Comparison of ENCODE assay signal across 8 cellular contexts in the genomic region with DNA sequence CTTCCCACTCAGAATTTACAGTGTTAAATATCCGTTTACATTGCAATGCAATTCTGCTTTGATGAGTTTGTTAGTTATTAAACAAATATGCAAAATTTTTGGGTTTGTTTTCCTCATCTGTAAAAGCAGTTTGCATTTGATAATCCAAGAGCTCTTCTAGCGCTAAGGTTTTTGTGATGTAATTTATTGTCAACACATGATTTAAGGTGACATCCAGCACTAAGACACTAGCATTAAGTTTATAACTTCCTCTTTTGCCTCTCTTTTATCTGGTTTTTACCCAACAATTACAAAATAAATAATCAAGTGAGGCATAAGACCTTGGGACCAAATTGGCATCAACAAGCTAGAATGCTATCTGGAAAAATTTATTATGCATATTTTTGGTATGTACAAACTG. TPM values are rescaled to one million over a fixed set of nuclear protein-coding genes. Genes with fewer than 3 reads are reported as not detected.
A peak's percentile ranks its signal among the peaks of the same experiment; 100 is the strongest.
DNase-seq lines count a peak whose midpoint lies in the region; FAIRE-seq and TF ChIP-seq lines count a peak whose summit lies in the region.

No MANE protein-coding gene starts in this region.

- H3K9ac ChIP-seq in SU-DHL-6 (ENCODE audit: low read length) = peak overlapping the region; percentile 69

- peaks cover 15 to 43% (median 26%) of the 10 kb centered on the region in 4 donors for H3K4me1 ChIP-seq in stomach

- H3K9me3 ChIP-seq in SU-DHL-6 (ENCODE audit: insufficient read depth, low read length) (no peaks in the 10 kb centered on the region), stomach (no peaks in the 10 kb centered on the region)

- peak overlapping the region; percentile 80 for H3K4me3 ChIP-seq in SU-DHL-6 (ENCODE audit: insufficient read depth, low read length, poor library complexity, severe bottlenecking)
- peak overlapping the region; percentile 68 to 87 (median 84) for H3K4me3 ChIP-seq in stomach

- H4K20me1 ChIP-seq in SU-DHL-6 (ENCODE audit: low read depth, low read length) = no peaks in the 10 kb centered on the region

- TF ChIP-seq EP300 in stomach (IDR thresholded peaks at IDR 0.05) = no peak

- H3K79me2 ChIP-seq in SU-DHL-6 (ENCODE audit: insufficient read depth, low read length) = peaks cover 6% of the 10 kb centered on the region

- FAIRE-seq in D721Med (lab: Jason Lieb, UNC) = no peak

- TF ChIP-seq POLR2A in stomach (IDR thresholded peaks at IDR 0.05) = no peak

- H3K27ac ChIP-seq in SU-DHL-6 (ENCODE audit: low read depth, low read length) = no peak overlapping the region
- H3K27ac ChIP-seq in stomach = peak overlapping the region in 4 of 5 donors; percentile 85 to 91 (median 89)

- H3F3A ChIP-seq in SU-DHL-6 (ENCODE audit: insufficient read depth) = peaks cover 10% of the 10 kb centered on the region; the same call in 1 of the 2 replicates

- no peak for DNase-seq in T-helper 2 cell treated with Interferon-gamma antibody and Interleukin-4, amounts not matched to agents 5 μg/mL and 100 μg/mL, for 36 hours (ENCODE audit: low spot score)
- DNase-seq in T-helper 2 cell (no peak), germinal center (ENCODE audit: low spot score) (peak; percentile 1), stomach (no peak), D721Med (ENCODE audit: insufficient read length, low spot score) (no peak), UCSD-AML1 (lab: John Stamatoyannopoulos, UW; ENCODE audit: unreplicated experiment) (no peak), NCI-H1417 (lab: John Stamatoyannopoulos, UW) (no peak)

- peaks cover 19% of the 10 kb centered on the region for H3K27me3 Mint-ChIP-seq in T-helper 2 cell treated with Interferon-gamma antibody and Interleukin-4, amounts not matched to agents 5 μg/mL and 100 μg/mL, for 36 hours (ENCODE audit: low read depth)

- H3K27ac Mint-ChIP-seq in T-helper 2 cell treated with Interferon-gamma antibody and Interleukin-4, amounts not matched to agents 5 μg/mL and 100 μg/mL, for 36 hours = no peak overlapping the region

- peaks cover 11% of the 10 kb centered on the region for H3K4me1 Mint-ChIP-seq in T-helper 2 cell treated with Interferon-gamma antibody and Interleukin-4, amounts not matched to agents 5 μg/mL and 100 μg/mL, for 36 hours (ENCODE audit: low read depth)

- WGBS in stomach, 5 donors = 17 to 22% (median 20%) methylated on average over 2 of the region's 2 CpGs

- TF ChIP-seq CTCF in SU-DHL-6 (IDR thresholded peaks at IDR 0.05; ENCODE audit: insufficient read depth, low read length, poor library complexity, severe bottlenecking) = no peak
- no peak for TF ChIP-seq CTCF in stomach (IDR thresholded peaks at IDR 0.05)
- no peak for TF ChIP-seq CTCF in D721Med (IDR thresholded peaks at IDR 0.05; ENCODE audit: insufficient read depth, missing control alignments)

- intact Hi-C loops in stomach (cut with DNase I; ENCODE audit: low total_unique reads) = no loop called here

- H3K9me2 ChIP-seq in SU-DHL-6 (replicated peaks; ENCODE audit: insufficient read depth, low read length) = no peaks in the 10 kb centered on the region

- peak overlapping the region; percentile 97 for H2AFZ ChIP-seq in SU-DHL-6 (ENCODE audit: low read depth, low read length, severe bottlenecking)

- H3K4me2 ChIP-seq in SU-DHL-6 (ENCODE audit: low read depth, low read length, poor library complexity, severe bottlenecking) = peak overlapping the region; percentile 92

- H3K27me3 ChIP-seq in SU-DHL-6 (ENCODE audit: low read length) (no peaks in the 10 kb centered on the region), stomach (no peaks in the 10 kb centered on the region)

- H3K36me3 ChIP-seq in SU-DHL-6 (ENCODE audit: low read length) (0 out of 2 replicates have a peak, but pooled peaks cover 3% of the 10 kb centered on the region), stomach (peaks cover 0 to 24% (median 22%) of the 10 kb centered on the region in 4 donors)

- no peaks in the 10 kb centered on the region for H3K9me3 Mint-ChIP-seq in T-helper 2 cell treated with Interferon-gamma antibody and Interleukin-4, amounts not matched to agents 5 μg/mL and 100 μg/mL, for 36 hours

- H3K4me3 Mint-ChIP-seq in T-helper 2 cell treated with Interferon-gamma antibody and Interleukin-4, amounts not matched to agents 5 μg/mL and 100 μg/mL, for 36 hours = peak overlapping the region; percentile 98

- H3K36me3 Mint-ChIP-seq in T-helper 2 cell treated with Interferon-gamma antibody and Interleukin-4, amounts not matched to agents 5 μg/mL and 100 μg/mL, for 36 hours (ENCODE audit: low read depth) = peaks cover 12% of the 10 kb centered on the region

RNA-seq across cellular contexts. Expression of a gene that starts 1.0 kb away (rescaled TPM):
- 10 to 100 TPM in 4 of 5 donors, 1 to 10 TPM in 1; 6.1 to 51.3 (median 40.2) TPM for total RNA-seq in stomach
- 10 to 100 TPM; 44.2 to 49.8 (median 46.4) TPM for polyA plus RNA-seq in stomach
